ENCODE assay signal across 12 cellular contexts in the genomic region with DNA sequence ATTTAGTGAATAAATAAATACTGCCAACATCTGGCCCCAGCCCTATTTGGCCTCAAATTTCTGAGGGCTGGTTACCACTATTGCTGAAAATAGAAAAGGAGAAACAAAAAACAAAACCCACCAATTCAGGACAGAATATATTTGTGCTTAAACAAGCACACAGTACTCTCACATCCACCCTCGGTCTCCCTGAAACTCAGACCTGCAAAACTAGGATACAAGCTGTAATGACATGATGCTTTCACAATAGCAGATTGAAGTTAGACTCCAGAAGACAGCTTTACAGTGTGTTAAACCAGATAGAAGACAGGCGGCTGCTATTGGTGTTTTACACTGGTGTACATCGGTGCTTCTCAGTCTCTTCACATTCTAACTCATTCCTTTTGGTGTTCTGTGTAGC.
A peak's percentile ranks its signal among the peaks of the same experiment; 100 is the strongest.
DNase-seq lines count a peak whose midpoint lies in the region; ATAC-seq and TF ChIP-seq lines count a peak whose summit lies in the region.
"Had no signal": no experiment of that assay in that cellular context is flagged by ENCODE, and none has a peak within 500 bp of the region (broad histone marks: within the 10 kb centered on the region; RNA-seq: fewer than 3 reads in every experiment).

No MANE protein-coding gene starts in this region.

- peak; percentile 71 for ATAC-seq in GM21381 (IDR thresholded peaks at IDR 0.05; ENCODE audit: unreplicated experiment)
- ATAC-seq in HG03442 (IDR thresholded peaks at IDR 0.05; ENCODE audit: unreplicated experiment), result peak; percentile 66
- no peak for ATAC-seq in thoracic aorta (ENCODE audit: insufficient number of reproducible peaks, low FRiP score, low read depth)
- ATAC-seq in stimulated activated naive B cell treated with anti-CD40 and anti-IgM and Interleukin-4, amounts not matched to agents 10 μg/mL and 1 μg/mL and 100 μg/mL, for 72 hours (replicated peaks), result no peak
- ATAC-seq: activated CD8-positive, alpha-beta T cell treated with anti-CD3 and anti-CD28 coated beads for 36 hours had no signal

- H3K4me3 ChIP-seq in thoracic aorta, result peak overlapping the region; percentile 50
- H3K4me3 ChIP-seq in ovary, result no peak overlapping the region

- no peaks in the 10 kb centered on the region for H3K36me3 Mint-ChIP-seq in stimulated activated naive B cell treated with anti-CD40 and anti-IgM and Interleukin-4, amounts not matched to agents 10 μg/mL and 1 μg/mL and 100 μg/mL, for 72 hours
- H3K36me3 Mint-ChIP-seq in activated naive CD4-positive, alpha-beta T cell treated with anti-CD3 and anti-CD28 coated beads, Interleukin-2, amount 10 ng/mL, durations not matched to agents 7 days and 5 days, result no peaks in the 10 kb centered on the region
- H3K36me3 Mint-ChIP-seq: memory B cell had no signal

- CTCF ChIA-PET in activated naive CD4-positive, alpha-beta T cell treated with anti-CD3 and anti-CD28 coated beads, Interleukin-2, amount 10 ng/mL, durations not matched to agents 7 days and 5 days (lab: Charles Lee), result interaction anchor here (0.6 kb wide), 1 partner anchor 179 kb away, joined by 3 read pairs; no protein-coding TSS in a partner anchor

- H3K9me3 ChIP-seq in thoracic aorta (no peaks in the 10 kb centered on the region), ovary (no peaks in the 10 kb centered on the region)
- H3K9me3 ChIP-seq: gastrocnemius medialis had no signal

- peaks cover 0 to 6% of the 10 kb centered on the region in 2 donors for H3K27me3 Mint-ChIP-seq in stimulated activated naive B cell treated with anti-CD40 and anti-IgM and Interleukin-4, amounts not matched to agents 10 μg/mL and 1 μg/mL and 100 μg/mL, for 72 hours
- H3K27me3 Mint-ChIP-seq in activated naive CD4-positive, alpha-beta T cell treated with anti-CD3 and anti-CD28 coated beads, Interleukin-2, amount 10 ng/mL, durations not matched to agents 7 days and 5 days, result peaks cover 7% of the 10 kb centered on the region
- H3K27me3 Mint-ChIP-seq: activated CD8-positive, alpha-beta T cell treated with anti-CD3 and anti-CD28 coated beads for 36 hours; memory B cell had no signal

- TF ChIP-seq CTCF in thoracic aorta (IDR thresholded peaks at IDR 0.05) (no peak), ovary (IDR thresholded peaks at IDR 0.05) (no peak)

- H3K27ac ChIP-seq in thoracic aorta (peak overlapping the region; percentile 88 to 94), ovary (peak overlapping the region in 1 of 2 donors; percentile 22)

- no peak overlapping the region for H3K4me3 Mint-ChIP-seq in stimulated activated naive B cell treated with anti-CD40 and anti-IgM and Interleukin-4, amounts not matched to agents 10 μg/mL and 1 μg/mL and 100 μg/mL, for 72 hours
- no peak overlapping the region for H3K4me3 Mint-ChIP-seq in activated naive CD4-positive, alpha-beta T cell treated with anti-CD3 and anti-CD28 coated beads, Interleukin-2, amount 10 ng/mL, durations not matched to agents 7 days and 5 days
- H3K4me3 Mint-ChIP-seq: activated CD8-positive, alpha-beta T cell treated with anti-CD3 and anti-CD28 coated beads for 36 hours; memory B cell had no signal

- H3K4me1 ChIP-seq in thoracic aorta (ENCODE audit: control insufficient read depth in 1 of 2, low read depth in 2 of 2) (peaks cover 31 to 71% of the 10 kb centered on the region in 2 donors), ovary (ENCODE audit: insufficient read depth) (peaks cover 11% of the 10 kb centered on the region)

- TF ChIP-seq POLR2A in ovary (IDR thresholded peaks at IDR 0.05), result no peak

- no peak for TF ChIP-seq EP300 in ovary (IDR thresholded peaks at IDR 0.05)

- H3K36me3 ChIP-seq in thoracic aorta, result no peaks in the 10 kb centered on the region
- H3K36me3 ChIP-seq in ovary, result no peaks in the 10 kb centered on the region
- H3K36me3 ChIP-seq: gastrocnemius medialis had no signal

- H3K27me3 ChIP-seq in thoracic aorta (replicated peaks; ENCODE audit: insufficient read depth) (no peaks in the 10 kb centered on the region), ovary (no peaks in the 10 kb centered on the region)
- H3K27me3 ChIP-seq: gastrocnemius medialis had no signal

- no peak overlapping the region for H3K27ac Mint-ChIP-seq in stimulated activated naive B cell treated with anti-CD40 and anti-IgM and Interleukin-4, amounts not matched to agents 10 μg/mL and 1 μg/mL and 100 μg/mL, for 72 hours
- no peak overlapping the region for H3K27ac Mint-ChIP-seq in activated naive CD4-positive, alpha-beta T cell treated with anti-CD3 and anti-CD28 coated beads, Interleukin-2, amount 10 ng/mL, durations not matched to agents 7 days and 5 days
- H3K27ac Mint-ChIP-seq: activated CD8-positive, alpha-beta T cell treated with anti-CD3 and anti-CD28 coated beads for 36 hours; memory B cell had no signal

- no peaks in the 10 kb centered on the region for H3K9me3 Mint-ChIP-seq in stimulated activated naive B cell treated with anti-CD40 and anti-IgM and Interleukin-4, amounts not matched to agents 10 μg/mL and 1 μg/mL and 100 μg/mL, for 72 hours
- H3K9me3 Mint-ChIP-seq in activated naive CD4-positive, alpha-beta T cell treated with anti-CD3 and anti-CD28 coated beads, Interleukin-2, amount 10 ng/mL, durations not matched to agents 7 days and 5 days, result no peaks in the 10 kb centered on the region
- H3K9me3 Mint-ChIP-seq: activated CD8-positive, alpha-beta T cell treated with anti-CD3 and anti-CD28 coated beads for 36 hours; memory B cell had no signal

- H3K4me1 Mint-ChIP-seq in stimulated activated naive B cell treated with anti-CD40 and anti-IgM and Interleukin-4, amounts not matched to agents 10 μg/mL and 1 μg/mL and 100 μg/mL, for 72 hours, result peaks cover 0 to 4% of the 10 kb centered on the region in 2 donors
- peaks cover 22% of the 10 kb centered on the region for H3K4me1 Mint-ChIP-seq in activated naive CD4-positive, alpha-beta T cell treated with anti-CD3 and anti-CD28 coated beads, Interleukin-2, amount 10 ng/mL, durations not matched to agents 7 days and 5 days

- intact Hi-C loops in ovary (cut with DNase I), result loop anchor here in 1 of 4 donors (5.0 to 10.0 kb wide), 2 partner anchors 58 to 131 kb away; no protein-coding TSS in a partner anchor

- 61 to 64% (median 61%) methylated on average over 3 of the region's 3 CpGs for WGBS in ovary, 3 donors

- DNase-seq in fibroblast of peridontal ligament (ENCODE audit: extremely low read depth) (peak; percentile 25), thoracic aorta (ENCODE audit: low spot score) (no peak), ovary (no peak)
- no peak for DNase-seq in activated CD8-positive, alpha-beta memory T cell treated with anti-CD3 and anti-CD28 coated beads, Interleukin-2, amount 50 U/mL, for 4 hours
- DNase-seq in stimulated activated naive B cell treated with anti-CD40 and anti-IgM and Interleukin-4, amounts not matched to agents 10 μg/mL and 1 μg/mL and 100 μg/mL, for 72 hours, result no peak
- no peak for DNase-seq in activated naive CD4-positive, alpha-beta T cell treated with anti-CD3 and anti-CD28 coated beads, Interleukin-2, amount 10 ng/mL, durations not matched to agents 7 days and 5 days
- DNase-seq: activated CD8-positive, alpha-beta T cell treated with anti-CD3 and anti-CD28 coated beads for 36 hours; gastrocnemius medialis; stimulated activated CD4-positive, alpha-beta T cell treated with anti-CD3 and anti-CD28 coated beads, Interleukin-15, amount 100 ng/mL, for 24 hours had no signal

Comparison
In these comparisons a context has a peak if more than half of its experiments do, and no peak if none do; other contexts are left out.
1. ATAC-seq: peak in GM21381 (single experiment) and HG03442 (single experiment); none in thoracic aorta (single experiment) and stimulated activated naive B cell treated with anti-CD40 and anti-IgM and Interleukin-4, amounts not matched to agents 10 μg/mL and 1 μg/mL and 100 μg/mL, for 72 hours (0 of 2).